Comparison of ENCODE assay signal across 8 cellular contexts in genomic region chr16:80931985-80932720, GRCh38.
A peak's percentile ranks its signal among the peaks of the same experiment; 100 is the strongest.
DNase-seq lines count a peak whose midpoint lies in the region; ATAC-seq and TF ChIP-seq lines count a peak whose summit lies in the region.

No MANE protein-coding gene starts in this region.

- ATAC-seq in HG03432 (IDR thresholded peaks at IDR 0.05; ENCODE audit: unreplicated experiment) (peak; percentile 60), foreskin keratinocyte (peak; percentile 72)
- ATAC-seq in activated T-cell treated with anti-CD3 and anti-CD28 coated beads, Interleukin-2, amount 50 U/mL, for 72 hours (replicated peaks in 1 of 2), result peak; percentile 64 to 65
- ATAC-seq in naive thymus-derived CD8-positive, alpha-beta T cell, result peak in 1 of 2 donors; percentile 27

- peak overlapping the region; percentile 49 for H3K4me3 ChIP-seq in BJ (ENCODE audit: low read depth, low read length)
- H3K4me3 ChIP-seq in urinary bladder (ENCODE audit: low read depth, low read length), result peak overlapping the region; percentile 26

- DNase-seq in BJ (ENCODE audit: low read depth), result no peak
- DNase-seq in activated T-cell treated with anti-CD3 and anti-CD28 coated beads, Interleukin-2, amount 50 U/mL, for 72 hours, result peak; percentile 13 to 14
- peak in 1 of 2 donors; percentile 34 for DNase-seq in foreskin keratinocyte
- no peak for DNase-seq in naive thymus-derived CD8-positive, alpha-beta T cell
- DNase-seq in erythroblast (lab: John Stamatoyannopoulos, UW), result no peak
- no peak for DNase-seq in GOT3 (lab: John Stamatoyannopoulos, UW)

- H3K27ac Mint-ChIP-seq in activated T-cell treated with anti-CD3 and anti-CD28 coated beads, Interleukin-2, amount 50 U/mL, for 72 hours, result no peak overlapping the region
- H3K27ac Mint-ChIP-seq in naive thymus-derived CD8-positive, alpha-beta T cell, result peak overlapping the region in 1 of 10 donors; percentile 60

- peaks cover 66% of the 10 kb centered on the region for H3K27me3 Mint-ChIP-seq in activated T-cell treated with anti-CD3 and anti-CD28 coated beads, Interleukin-2, amount 50 U/mL, for 72 hours (ENCODE audit: low read depth)
- H3K27me3 Mint-ChIP-seq in naive thymus-derived CD8-positive, alpha-beta T cell, result peaks cover 23 to 89% (median 50%) of the 10 kb centered on the region in 5 donors

- WGBS in urinary bladder, result under 1% methylated on average over 63 of the region's 63 CpGs

- no peak for TF ChIP-seq POLR2A in erythroblast (IDR thresholded peaks at IDR 0.05; ENCODE audit: low read length)

- POLR2A ChIA-PET in BJ (lab: Charles Lee), result no interaction called here
- POLR2A ChIA-PET in naive thymus-derived CD8-positive, alpha-beta T cell (lab: Charles Lee), result no interaction called here

- TF ChIP-seq CTCF in BJ (IDR thresholded peaks at IDR 0.05; ENCODE audit: insufficient read depth, low read depth, low read length), result 0 out of 2 replicates have a peak, but pooled peaks have one; percentile 2
- TF ChIP-seq CTCF in foreskin keratinocyte (conservative IDR thresholded peaks at IDR 0.05), result no peak

- no peaks in the 10 kb centered on the region for H3K9me3 Mint-ChIP-seq in activated T-cell treated with anti-CD3 and anti-CD28 coated beads, Interleukin-2, amount 50 U/mL, for 72 hours
- peaks cover 0 to 5% (median 0%) of the 10 kb centered on the region in 9 donors for H3K9me3 Mint-ChIP-seq in naive thymus-derived CD8-positive, alpha-beta T cell

- H3K36me3 ChIP-seq in BJ (ENCODE audit: control insufficient read depth, insufficient read depth, low read length) (no peaks in the 10 kb centered on the region), urinary bladder (ENCODE audit: insufficient read depth) (no peaks in the 10 kb centered on the region)

- peaks cover 5% of the 10 kb centered on the region for H3K4me1 Mint-ChIP-seq in activated T-cell treated with anti-CD3 and anti-CD28 coated beads, Interleukin-2, amount 50 U/mL, for 72 hours (ENCODE audit: low read depth)
- peaks cover 3 to 8% (median 7%) of the 10 kb centered on the region in 4 donors for H3K4me1 Mint-ChIP-seq in naive thymus-derived CD8-positive, alpha-beta T cell

- H3K36me3 Mint-ChIP-seq in activated T-cell treated with anti-CD3 and anti-CD28 coated beads, Interleukin-2, amount 50 U/mL, for 72 hours (ENCODE audit: insufficient read depth in 2 of 2), result no peaks in the 10 kb centered on the region
- H3K36me3 Mint-ChIP-seq in naive thymus-derived CD8-positive, alpha-beta T cell, result peaks cover 0 to 4% (median 0%) of the 10 kb centered on the region in 3 donors

- H3K27ac ChIP-seq in foreskin keratinocyte (no peak overlapping the region), urinary bladder (ENCODE audit: low read depth) (peak overlapping the region; percentile 63)

- H3K4me1 ChIP-seq in foreskin keratinocyte (no peaks in the 10 kb centered on the region), urinary bladder (ENCODE audit: insufficient read depth) (peaks cover 2% of the 10 kb centered on the region)

- CTCF ChIA-PET in BJ (lab: Yijun Ruan, JAX), result interaction anchor here (4.3 kb wide), 1 partner anchor 8 kb away, joined by 18 read pairs; no protein-coding TSS in a partner anchor

- H3K27me3 ChIP-seq in BJ (ENCODE audit: control insufficient read depth, insufficient read depth, low read length) (no peaks in the 10 kb centered on the region), foreskin keratinocyte (peaks cover 2% of the 10 kb centered on the region)

- H3K4me3 Mint-ChIP-seq in activated T-cell treated with anti-CD3 and anti-CD28 coated beads, Interleukin-2, amount 50 U/mL, for 72 hours, result peak overlapping the region; percentile 83 to 85
- peak overlapping the region; percentile 50 to 80 (median 73) for H3K4me3 Mint-ChIP-seq in naive thymus-derived CD8-positive, alpha-beta T cell

Comparison
In these comparisons a context has a peak if more than half of its experiments do, and no peak if none do; other contexts are left out.
1. DNase-seq: peak in activated T-cell treated with anti-CD3 and anti-CD28 coated beads, Interleukin-2, amount 50 U/mL, for 72 hours (2 of 2); none in BJ (single experiment), naive thymus-derived CD8-positive, alpha-beta T cell (0 of 10), erythroblast (0 of 2) and GOT3 (single experiment).